Comparison of ENCODE assay signal across 18 cellular contexts in the genomic region with DNA sequence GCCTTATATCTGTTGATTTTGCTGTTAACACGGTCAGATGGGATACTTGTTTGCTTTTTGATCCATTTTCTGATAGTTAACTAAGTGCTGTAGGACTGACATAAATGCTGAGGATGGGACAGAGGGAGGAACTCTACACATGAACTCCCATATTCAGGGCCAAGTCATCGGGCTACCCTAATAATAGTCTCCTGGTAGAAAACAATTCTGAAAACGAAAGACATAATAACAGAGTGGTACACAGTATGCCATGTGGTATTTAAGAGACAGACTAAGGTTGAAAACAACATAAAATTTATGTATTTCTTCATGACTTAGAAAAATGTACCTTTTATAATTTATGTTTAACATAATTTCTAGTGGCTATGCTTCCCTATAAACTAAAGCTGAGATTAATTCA. TPM values are rescaled to one million over a fixed set of nuclear protein-coding genes. Genes with fewer than 3 reads are reported as not detected.
A peak's percentile ranks its signal among the peaks of the same experiment; 100 is the strongest.
DNase-seq lines count a peak whose midpoint lies in the region; ATAC-seq, FAIRE-seq and TF ChIP-seq lines count a peak whose summit lies in the region.
"Had no signal": no experiment of that assay in that cellular context is flagged by ENCODE, and none has a peak within 500 bp of the region (broad histone marks: within the 10 kb centered on the region; RNA-seq: fewer than 3 reads in every experiment).

No MANE protein-coding gene starts in this region.

- H3K9me3 ChIP-seq in right atrium auricular region, result no peaks in the 10 kb centered on the region
- no peaks in the 10 kb centered on the region for H3K9me3 ChIP-seq in right cardiac atrium (ENCODE audit: control insufficient read depth, low read length)
- H3K9me3 ChIP-seq in kidney (ENCODE audit: control insufficient read depth in 1 of 2, low read length in 2 of 2), result no peaks in the 10 kb centered on the region

- 55% methylated on average over 3 of the region's 3 CpGs for WGBS in right cardiac atrium
- WGBS in urinary bladder, result 68% methylated on average over 3 of the region's 3 CpGs

- no peaks in the 10 kb centered on the region for H3K27me3 Mint-ChIP-seq in chondrocyte (ENCODE audit: low read depth)
- H3K27me3 Mint-ChIP-seq in nephron (ENCODE audit: low read depth), result no peaks in the 10 kb centered on the region
- peaks cover 8% of the 10 kb centered on the region for H3K27me3 Mint-ChIP-seq in T-helper 2 cell treated with Interferon-gamma antibody and Interleukin-4, amounts not matched to agents 5 μg/mL and 100 μg/mL, for 36 hours (ENCODE audit: low read depth)

- intact Hi-C loops in right cardiac atrium (cut with DNase I), result loop anchor here in 1 of 4 donors (5.0 kb wide), 1 partner anchor 37 kb away; no protein-coding TSS in a partner anchor
- intact Hi-C loops in kidney (cut with DNase I), result no loop called here

- H3K4me1 Mint-ChIP-seq in chondrocyte (ENCODE audit: low read depth) (peaks cover 57% of the 10 kb centered on the region), nephron (peaks cover 47% of the 10 kb centered on the region)
- H3K4me1 Mint-ChIP-seq in T-helper 2 cell treated with Interferon-gamma antibody and Interleukin-4, amounts not matched to agents 5 μg/mL and 100 μg/mL, for 36 hours (ENCODE audit: low read depth), result no peaks in the 10 kb centered on the region
- H3K4me1 Mint-ChIP-seq: CD14-positive monocyte had no signal

- ATAC-seq in right cardiac atrium, result no peak

- H3K4me3 Mint-ChIP-seq in chondrocyte (ENCODE audit: unreplicated experiment) (no peak overlapping the region), nephron (no peak overlapping the region)
- H3K4me3 Mint-ChIP-seq in T-helper 2 cell treated with Interferon-gamma antibody and Interleukin-4, amounts not matched to agents 5 μg/mL and 100 μg/mL, for 36 hours, result no peak overlapping the region
- H3K4me3 Mint-ChIP-seq: CD14-positive monocyte, IgD-negative memory B cell had no signal

- H3K9ac ChIP-seq in kidney (ENCODE audit: low read length in 2 of 2), result no peak overlapping the region

- DNase-seq in right atrium auricular region (ENCODE audit: low spot score) (no peak), right cardiac atrium (no peak), chondrocyte (ENCODE audit: low spot score) (no peak), kidney (no peak), NCI-H2196 treated with DMSO at 0.1 percent for 48 hours (lab: John Stamatoyannopoulos, UW; ENCODE audit: unreplicated experiment) (no peak)
- no peak for DNase-seq in T-helper 2 cell treated with Interferon-gamma antibody and Interleukin-4, amounts not matched to agents 5 μg/mL and 100 μg/mL, for 36 hours (ENCODE audit: low spot score)
- DNase-seq: NCI-H1436, NCI-H2081 treated with DMSO at 0.1 percent for 48 hours, NCI-H345, NCI-H526 treated with DMSO at 0.1 percent for 48 hours, PC-9 had no signal

- no peak for FAIRE-seq in kidney (lab: Jason Lieb, UNC)
- FAIRE-seq: GM18507 had no signal

- peaks cover 0 to 6% of the 10 kb centered on the region in 2 donors for H3K4me1 ChIP-seq in right atrium auricular region
- H3K4me1 ChIP-seq in right cardiac atrium (ENCODE audit: control insufficient read depth, insufficient read depth, low read length), result peaks cover 3% of the 10 kb centered on the region
- H3K4me1 ChIP-seq in urinary bladder (ENCODE audit: insufficient read depth), result no peaks in the 10 kb centered on the region
- H3K4me1 ChIP-seq in kidney (ENCODE audit: control insufficient read depth in 1 of 2, insufficient read depth in 1 of 2, low read depth in 1 of 2, low read length in 2 of 2), result peaks cover 0 to 4% of the 10 kb centered on the region in 2 donors

- H3K9me3 Mint-ChIP-seq in chondrocyte (ENCODE audit: low read depth) (no peaks in the 10 kb centered on the region), nephron (no peaks in the 10 kb centered on the region)
- no peaks in the 10 kb centered on the region for H3K9me3 Mint-ChIP-seq in T-helper 2 cell treated with Interferon-gamma antibody and Interleukin-4, amounts not matched to agents 5 μg/mL and 100 μg/mL, for 36 hours
- H3K9me3 Mint-ChIP-seq: IgD-negative memory B cell had no signal

- H3K36me3 Mint-ChIP-seq in chondrocyte (ENCODE audit: low read depth) (no peaks in the 10 kb centered on the region), nephron (ENCODE audit: low read depth) (peaks cover 4% of the 10 kb centered on the region)
- no peaks in the 10 kb centered on the region for H3K36me3 Mint-ChIP-seq in T-helper 2 cell treated with Interferon-gamma antibody and Interleukin-4, amounts not matched to agents 5 μg/mL and 100 μg/mL, for 36 hours (ENCODE audit: low read depth)
- H3K36me3 Mint-ChIP-seq: CD14-positive monocyte, IgD-negative memory B cell had no signal

- H3K27ac Mint-ChIP-seq in chondrocyte (ENCODE audit: unreplicated experiment) (peak overlapping the region; percentile 9), nephron (peak overlapping the region; percentile 89 to 96 (median 95))
- no peak overlapping the region for H3K27ac Mint-ChIP-seq in T-helper 2 cell treated with Interferon-gamma antibody and Interleukin-4, amounts not matched to agents 5 μg/mL and 100 μg/mL, for 36 hours
- H3K27ac Mint-ChIP-seq: CD14-positive monocyte, IgD-negative memory B cell had no signal

- peak overlapping the region; percentile 19 to 42 for H3K27ac ChIP-seq in right atrium auricular region
- H3K27ac ChIP-seq in right cardiac atrium (ENCODE audit: low read length), result no peak overlapping the region
- peak overlapping the region; percentile 16 for H3K27ac ChIP-seq in urinary bladder (ENCODE audit: low read depth)
- H3K27ac ChIP-seq in kidney (ENCODE audit: low read depth in 2 of 2, low read length in 2 of 2), result no peak overlapping the region
- H3K27ac ChIP-seq: PC-9 had no signal

- H3K36me3 ChIP-seq in right atrium auricular region (no peaks in the 10 kb centered on the region), urinary bladder (ENCODE audit: insufficient read depth) (no peaks in the 10 kb centered on the region), kidney (ENCODE audit: control insufficient read depth in 1 of 2, insufficient read depth in 2 of 2, low read length in 2 of 2) (no peaks in the 10 kb centered on the region)

- no peaks in the 10 kb centered on the region for H3K27me3 ChIP-seq in right atrium auricular region
- H3K27me3 ChIP-seq in right cardiac atrium (ENCODE audit: control insufficient read depth, insufficient read depth), result no peaks in the 10 kb centered on the region

- TF ChIP-seq CTCF in right atrium auricular region (IDR thresholded peaks at IDR 0.05), result no peak
- TF ChIP-seq CTCF in chondrocyte (IDR thresholded peaks at IDR 0.05), result no peak
- TF ChIP-seq CTCF in nephron (IDR thresholded peaks at IDR 0.05; ENCODE audit: unreplicated experiment in 3 of 3), result no peak
- TF ChIP-seq CTCF in kidney (IDR thresholded peaks at IDR 0.05; ENCODE audit: borderline replicate concordance, extremely low read depth, insufficient read depth), result no peak

- no peak overlapping the region for H3K4me3 ChIP-seq in right atrium auricular region
- no peak overlapping the region for H3K4me3 ChIP-seq in right cardiac atrium (ENCODE audit: low read length)
- H3K4me3 ChIP-seq in urinary bladder (ENCODE audit: low read depth, low read length), result no peak overlapping the region
- H3K4me3 ChIP-seq in kidney (ENCODE audit: low read length in 2 of 2), result no peak overlapping the region
- H3K4me3 ChIP-seq: PC-9 had no signal

RNA-seq across cellular contexts. Expression of gene ID4, which starts 12.0 kb away (rescaled TPM):
- total RNA-seq in right atrium auricular region (10 to 100 TPM; 19.0 to 83.2 TPM), right cardiac atrium (10 to 100 TPM; 32.3 to 74.5 (median 36.8) TPM), chondrocyte (79.9 to 139 TPM (median 136 TPM) in 3 replicates), urinary bladder (102 TPM), kidney (60.4 TPM)
- polyA plus RNA-seq in right cardiac atrium (57.3 TPM), urinary bladder (50.2 TPM), kidney (ENCODE audit: insufficient read depth, low read depth, low replicate concordance) (17.9 TPM)
- total RNA-seq: HT-29, LHCN-M2 had no signal
- polyA plus RNA-seq: CD14-positive monocyte, IgD-negative memory B cell had no signal

Comparison
In these comparisons a context has a peak if more than half of its experiments do, and no peak if none do; other contexts are left out.
1. H3K27ac ChIP-seq: peak in right atrium auricular region (2 of 2) and urinary bladder (single experiment); none in right cardiac atrium (single experiment) and kidney (0 of 2).